1 cellular context compared by ENCODE assay signal in the genomic region with DNA sequence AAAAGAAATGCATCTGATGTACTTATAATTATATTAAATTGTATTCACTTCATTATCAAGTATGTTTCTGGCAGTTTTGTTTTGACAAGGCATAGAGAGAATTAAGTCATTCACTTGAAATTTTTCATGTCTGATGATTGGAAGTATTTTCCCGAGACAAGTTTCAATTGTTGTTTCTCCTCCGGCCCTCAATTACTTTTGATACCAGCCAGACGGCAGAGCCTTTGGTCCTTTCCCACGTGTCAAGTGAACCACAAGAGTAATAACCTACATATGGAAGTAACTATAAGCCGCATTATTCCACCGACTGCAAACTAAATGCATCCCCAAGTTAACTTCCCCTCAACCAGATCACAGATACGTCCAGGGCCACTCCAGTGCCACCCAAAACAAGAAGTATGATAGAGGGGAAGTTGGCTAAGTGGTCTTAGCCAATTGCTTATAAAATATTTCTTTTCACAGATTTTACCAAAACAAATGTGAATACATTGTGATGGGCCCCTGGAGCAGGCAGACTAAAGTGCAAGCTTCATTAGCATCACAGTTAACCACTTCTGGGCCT.
TF ChIP-seq lines count a peak whose summit lies in the region.

No MANE protein-coding gene starts in this region.

TF ChIP-seq in HepG2, 621 proteins besides CTCF, POLR2A, EP300 and RAD21:
- TF ChIP-seq ZNF331 (CRISPR knock-in tag; IDR thresholded peaks at IDR 0.05) (no peak), PPARG (CRISPR knock-in tag; conservative IDR thresholded peaks at IDR 0.05) (no peak), NR1H2 (CRISPR knock-in tag; IDR thresholded peaks at IDR 0.05; ENCODE audit: borderline replicate concordance, low read depth) (no peak), ZZZ3 (CRISPR knock-in tag; IDR thresholded peaks at IDR 0.05; ENCODE audit: borderline replicate concordance) (no peak), IRF2 (CRISPR knock-in tag; IDR thresholded peaks at IDR 0.05) (no peak), ZFP41 (CRISPR knock-in tag; IDR thresholded peaks at IDR 0.05; ENCODE audit: borderline replicate concordance) (no peak)
- TF ChIP-seq, protein P1, sequence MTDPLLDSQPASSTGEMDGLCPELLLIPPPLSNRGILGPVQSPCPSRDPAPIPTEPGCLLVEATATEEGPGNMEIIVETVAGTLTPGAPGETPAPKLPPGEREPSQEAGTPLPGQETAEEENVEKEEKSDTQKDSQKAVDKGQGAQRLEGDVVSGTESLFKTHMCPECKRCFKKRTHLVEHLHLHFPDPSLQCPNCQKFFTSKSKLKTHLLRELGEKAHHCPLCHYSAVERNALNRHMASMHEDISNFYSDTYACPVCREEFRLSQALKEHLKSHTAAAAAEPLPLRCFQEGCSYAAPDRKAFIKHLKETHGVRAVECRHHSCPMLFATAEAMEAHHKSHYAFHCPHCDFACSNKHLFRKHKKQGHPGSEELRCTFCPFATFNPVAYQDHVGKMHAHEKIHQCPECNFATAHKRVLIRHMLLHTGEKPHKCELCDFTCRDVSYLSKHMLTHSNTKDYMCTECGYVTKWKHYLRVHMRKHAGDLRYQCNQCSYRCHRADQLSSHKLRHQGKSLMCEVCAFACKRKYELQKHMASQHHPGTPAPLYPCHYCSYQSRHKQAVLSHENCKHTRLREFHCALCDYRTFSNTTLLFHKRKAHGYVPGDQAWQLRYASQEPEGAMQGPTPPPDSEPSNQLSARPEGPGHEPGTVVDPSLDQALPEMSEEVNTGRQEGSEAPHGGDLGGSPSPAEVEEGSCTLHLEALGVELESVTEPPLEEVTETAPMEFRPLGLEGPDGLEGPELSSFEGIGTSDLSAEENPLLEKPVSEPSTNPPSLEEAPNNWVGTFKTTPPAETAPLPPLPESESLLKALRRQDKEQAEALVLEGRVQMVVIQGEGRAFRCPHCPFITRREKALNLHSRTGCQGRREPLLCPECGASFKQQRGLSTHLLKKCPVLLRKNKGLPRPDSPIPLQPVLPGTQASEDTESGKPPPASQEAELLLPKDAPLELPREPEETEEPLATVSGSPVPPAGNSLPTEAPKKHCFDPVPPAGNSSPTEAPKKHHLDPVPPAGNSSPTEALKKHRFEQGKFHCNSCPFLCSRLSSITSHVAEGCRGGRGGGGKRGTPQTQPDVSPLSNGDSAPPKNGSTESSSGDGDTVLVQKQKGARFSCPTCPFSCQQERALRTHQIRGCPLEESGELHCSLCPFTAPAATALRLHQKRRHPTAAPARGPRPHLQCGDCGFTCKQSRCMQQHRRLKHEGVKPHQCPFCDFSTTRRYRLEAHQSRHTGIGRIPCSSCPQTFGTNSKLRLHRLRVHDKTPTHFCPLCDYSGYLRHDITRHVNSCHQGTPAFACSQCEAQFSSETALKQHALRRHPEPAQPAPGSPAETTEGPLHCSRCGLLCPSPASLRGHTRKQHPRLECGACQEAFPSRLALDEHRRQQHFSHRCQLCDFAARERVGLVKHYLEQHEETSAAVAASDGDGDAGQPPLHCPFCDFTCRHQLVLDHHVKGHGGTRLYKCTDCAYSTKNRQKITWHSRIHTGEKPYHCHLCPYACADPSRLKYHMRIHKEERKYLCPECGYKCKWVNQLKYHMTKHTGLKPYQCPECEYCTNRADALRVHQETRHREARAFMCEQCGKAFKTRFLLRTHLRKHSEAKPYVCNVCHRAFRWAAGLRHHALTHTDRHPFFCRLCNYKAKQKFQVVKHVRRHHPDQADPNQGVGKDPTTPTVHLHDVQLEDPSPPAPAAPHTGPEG (CRISPR knock-in tag; IDR thresholded peaks at IDR 0.05) = no peak
- TF ChIP-seq, protein P2, sequence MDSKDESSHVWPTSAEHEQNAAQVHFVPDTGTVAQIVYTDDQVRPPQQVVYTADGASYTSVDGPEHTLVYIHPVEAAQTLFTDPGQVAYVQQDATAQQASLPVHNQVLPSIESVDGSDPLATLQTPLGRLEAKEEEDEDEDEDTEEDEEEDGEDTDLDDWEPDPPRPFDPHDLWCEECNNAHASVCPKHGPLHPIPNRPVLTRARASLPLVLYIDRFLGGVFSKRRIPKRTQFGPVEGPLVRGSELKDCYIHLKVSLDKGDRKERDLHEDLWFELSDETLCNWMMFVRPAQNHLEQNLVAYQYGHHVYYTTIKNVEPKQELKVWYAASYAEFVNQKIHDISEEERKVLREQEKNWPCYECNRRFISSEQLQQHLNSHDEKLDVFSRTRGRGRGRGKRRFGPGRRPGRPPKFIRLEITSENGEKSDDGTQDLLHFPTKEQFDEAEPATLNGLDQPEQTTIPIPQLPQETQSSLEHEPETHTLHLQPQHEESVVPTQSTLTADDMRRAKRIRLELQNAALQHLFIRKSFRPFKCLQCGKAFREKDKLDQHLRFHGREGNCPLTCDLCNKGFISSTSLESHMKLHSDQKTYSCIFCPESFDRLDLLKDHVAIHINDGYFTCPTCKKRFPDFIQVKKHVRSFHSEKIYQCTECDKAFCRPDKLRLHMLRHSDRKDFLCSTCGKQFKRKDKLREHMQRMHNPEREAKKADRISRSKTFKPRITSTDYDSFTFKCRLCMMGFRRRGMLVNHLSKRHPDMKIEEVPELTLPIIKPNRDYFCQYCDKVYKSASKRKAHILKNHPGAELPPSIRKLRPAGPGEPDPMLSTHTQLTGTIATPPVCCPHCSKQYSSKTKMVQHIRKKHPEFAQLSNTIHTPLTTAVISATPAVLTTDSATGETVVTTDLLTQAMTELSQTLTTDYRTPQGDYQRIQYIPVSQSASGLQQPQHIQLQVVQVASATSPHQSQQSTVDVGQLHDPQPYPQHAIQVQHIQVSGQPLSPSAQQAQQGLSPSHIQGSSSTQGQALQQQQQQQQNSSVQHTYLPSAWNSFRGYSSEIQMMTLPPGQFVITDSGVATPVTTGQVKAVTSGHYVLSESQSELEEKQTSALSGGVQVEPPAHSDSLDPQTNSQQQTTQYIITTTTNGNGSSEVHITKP (CRISPR knock-in tag; IDR thresholded peaks at IDR 0.05; ENCODE audit: low read depth) = no peak
